8 cellular contexts compared by ENCODE assay signal in genomic region chr7:26199301-26200112, GRCh38. TPM values are rescaled to one million over a fixed set of nuclear protein-coding genes. Genes with fewer than 3 reads are reported as not detected.
A peak's percentile ranks its signal among the peaks of the same experiment; 100 is the strongest.
DNase-seq lines count a peak whose midpoint lies in the region; ATAC-seq, FAIRE-seq and TF ChIP-seq lines count a peak whose summit lies in the region.

No MANE protein-coding gene starts in this region.

- H3K9me3 Mint-ChIP-seq in activated T-cell treated with anti-CD3 and anti-CD28 coated beads, Interleukin-2, amount 50 U/mL, for 24 hours = no peaks in the 10 kb centered on the region
- peaks cover 0 to 17% (median 0%) of the 10 kb centered on the region in 11 donors for H3K9me3 Mint-ChIP-seq in naive thymus-derived CD4-positive, alpha-beta T cell

- no peak for TF ChIP-seq EP300 in esophagus muscularis mucosa (IDR thresholded peaks at IDR 0.05)

- peaks cover 86% of the 10 kb centered on the region for H3K36me3 Mint-ChIP-seq in activated T-cell treated with anti-CD3 and anti-CD28 coated beads, Interleukin-2, amount 50 U/mL, for 24 hours (ENCODE audit: low read depth)
- peaks cover 26 to 60% (median 44%) of the 10 kb centered on the region in 5 donors for H3K36me3 Mint-ChIP-seq in naive thymus-derived CD4-positive, alpha-beta T cell

- intact Hi-C loops in esophagus muscularis mucosa (cut with DNase I) = loop anchor here (5.0 to 10.0 kb wide), 3 partner anchors 663 to 945 kb away; partner anchors contain the start of genes HOXA1, HOXA5, HOXA6 and SKAP2
- intact Hi-C loops in naive thymus-derived CD4-positive, alpha-beta T cell (cut with micrococcal nuclease) = loop anchor here (1.0 to 5.0 kb wide), 18 partner anchors 15 to 1541 kb away; partner anchors contain the start of genes NFE2L3 (in 2 of the 2), TAX1BP1 (in 2 of the 2), CYCS (in 1 of the 2) and HIBADH (in 1 of the 2)

- peaks cover 9 to 32% (median 29%) of the 10 kb centered on the region in 4 donors for H3K36me3 ChIP-seq in esophagus muscularis mucosa
- H3K36me3 ChIP-seq in naive thymus-derived CD4-positive, alpha-beta T cell (ENCODE audit: control insufficient read depth in 2 of 3, insufficient read depth in 3 of 3, low read length in 3 of 3) = peaks cover 20 to 55% (median 28%) of the 10 kb centered on the region in 3 experiments

- POLR2A ChIA-PET in naive thymus-derived CD4-positive, alpha-beta T cell (lab: Charles Lee) = interaction anchor here (0.6 to 13.1 kb wide), 35 partner anchors 8 to 1005 kb away, joined by 3 to 289 read pairs (median 6); partner anchors contain the start of genes NFE2L3 and SNX10

- DNase-seq in GM18507 (ENCODE audit: extremely low spot score, insufficient read length, low read depth) (no peak), NCI-H69 (lab: John Stamatoyannopoulos, UW) (peak; percentile 87), esophagus muscularis mucosa (ENCODE audit: extremely low spot score) (no peak), GM13977 (ENCODE audit: low spot score) (no peak), epidermal melanocyte (ENCODE audit: insufficient read length, low spot score) (no peak)
- DNase-seq in activated T-cell treated with anti-CD3 and anti-CD28 coated beads, Interleukin-2, amount 50 U/mL, for 24 hours = peak; percentile 73
- DNase-seq in naive thymus-derived CD4-positive, alpha-beta T cell = peak in 5 of 9 donors; percentile 26 to 79 (median 64)
- peak in 5 of 6 experiments; percentile 42 to 87 (median 61) for DNase-seq in stimulated activated naive CD4-positive, alpha-beta T cell (lab: John Stamatoyannopoulos, UW)

- CTCF ChIA-PET in naive thymus-derived CD4-positive, alpha-beta T cell (lab: Charles Lee) = interaction anchor here (0.6 to 10.0 kb wide), 13 partner anchors 9 to 1623 kb away, joined by 3 to 177 read pairs (median 4); partner anchors contain the start of gene NFE2L3

- ATAC-seq in naive thymus-derived CD4-positive, alpha-beta T cell = no peak

- no peaks in the 10 kb centered on the region for H3K9me3 ChIP-seq in esophagus muscularis mucosa
- no peaks in the 10 kb centered on the region for H3K9me3 ChIP-seq in naive thymus-derived CD4-positive, alpha-beta T cell (ENCODE audit: control insufficient read depth in 2 of 3, low read length in 3 of 3)

- H3K4me3 ChIP-seq in esophagus muscularis mucosa = peak overlapping the region; percentile 95 to 98 (median 96)
- peak overlapping the region; percentile 99 for H3K4me3 ChIP-seq in naive thymus-derived CD4-positive, alpha-beta T cell (ENCODE audit: low read length)

- no peaks in the 10 kb centered on the region for H3K27me3 Mint-ChIP-seq in activated T-cell treated with anti-CD3 and anti-CD28 coated beads, Interleukin-2, amount 50 U/mL, for 24 hours
- H3K27me3 Mint-ChIP-seq in naive thymus-derived CD4-positive, alpha-beta T cell = peaks cover 0 to 9% (median 0%) of the 10 kb centered on the region in 5 donors

- in situ Hi-C loops in GM13977 (cut with MboI; ENCODE audit: low pct_unique_long_range_greater_than_20kb, low sequenced_read_pairs, unreplicated experiment) = loop anchor here (5.0 to 25.0 kb wide), 3 partner anchors 107 to 312 kb away; no protein-coding TSS in a partner anchor

- TF ChIP-seq POLR2A in esophagus muscularis mucosa (IDR thresholded peaks at IDR 0.05; ENCODE audit: low read depth) = no peak

- H3K27me3 ChIP-seq in esophagus muscularis mucosa = no peaks in the 10 kb centered on the region
- H3K27me3 ChIP-seq in naive thymus-derived CD4-positive, alpha-beta T cell (ENCODE audit: control insufficient read depth in 2 of 2, insufficient read depth in 2 of 2, low read length in 2 of 2) = no peaks in the 10 kb centered on the region

- peaks cover 36% of the 10 kb centered on the region for H3K4me1 Mint-ChIP-seq in activated T-cell treated with anti-CD3 and anti-CD28 coated beads, Interleukin-2, amount 50 U/mL, for 24 hours (ENCODE audit: low read depth)
- peaks cover 37 to 59% (median 50%) of the 10 kb centered on the region in 7 donors for H3K4me1 Mint-ChIP-seq in naive thymus-derived CD4-positive, alpha-beta T cell

- H3K27ac ChIP-seq in esophagus muscularis mucosa (replicated peaks in 1 of 4) = peak overlapping the region; percentile 99 to 100 (median 100)
- H3K27ac ChIP-seq in naive thymus-derived CD4-positive, alpha-beta T cell (ENCODE audit: low read depth, low read length) = peak overlapping the region; percentile 97

- under 1% methylated on average over 37 of the region's 37 CpGs for WGBS in esophagus muscularis mucosa

- peak overlapping the region; percentile 100 for H3K27ac Mint-ChIP-seq in activated T-cell treated with anti-CD3 and anti-CD28 coated beads, Interleukin-2, amount 50 U/mL, for 24 hours
- H3K27ac Mint-ChIP-seq in naive thymus-derived CD4-positive, alpha-beta T cell = peak overlapping the region; percentile 98 to 100 (median 100)

- peak overlapping the region; percentile 100 for H3K4me3 Mint-ChIP-seq in activated T-cell treated with anti-CD3 and anti-CD28 coated beads, Interleukin-2, amount 50 U/mL, for 24 hours
- H3K4me3 Mint-ChIP-seq in naive thymus-derived CD4-positive, alpha-beta T cell = peak overlapping the region; percentile 94 to 100 (median 100)

- H3K4me1 ChIP-seq in esophagus muscularis mucosa = peaks cover 51 to 56% (median 55%) of the 10 kb centered on the region in 4 donors
- peaks cover 29 to 34% of the 10 kb centered on the region in 2 donors for H3K4me1 ChIP-seq in naive thymus-derived CD4-positive, alpha-beta T cell (ENCODE audit: control insufficient read depth in 2 of 2, insufficient read depth in 2 of 2, low read length in 2 of 2)

- peak; percentile 5 for FAIRE-seq in GM18507 (lab: Jason Lieb, UNC)

- TF ChIP-seq CTCF in esophagus muscularis mucosa (IDR thresholded peaks at IDR 0.05) = no peak
- TF ChIP-seq CTCF in GM13977 (IDR thresholded peaks at IDR 0.05; ENCODE audit: extremely low read depth, insufficient read depth, missing control alignments) = no peak

RNA-seq across cellular contexts. Expression of gene HNRNPA2B1, which starts 1.0 kb away (rescaled TPM):
- 100 to 1,000 TPM; 158 to 220 (median 202) TPM for total RNA-seq in esophagus muscularis mucosa
- total RNA-seq in naive thymus-derived CD4-positive, alpha-beta T cell = 100 to 1,000 TPM; 394 to 702 (median 437) TPM
- 100 to 1,000 TPM; 612 to 833 TPM for polyA plus RNA-seq in naive thymus-derived CD4-positive, alpha-beta T cell

RNA-seq across cellular contexts. Expression of gene CBX3, which starts 2.0 kb away (rescaled TPM):
- total RNA-seq in esophagus muscularis mucosa = 10 to 100 TPM; 51.5 to 78.5 (median 60.3) TPM
- total RNA-seq in naive thymus-derived CD4-positive, alpha-beta T cell = 100 to 1,000 TPM; 103 to 214 (median 155) TPM
- polyA plus RNA-seq in naive thymus-derived CD4-positive, alpha-beta T cell = 100 to 1,000 TPM in 1 of 2 donors, 10 to 100 TPM in 1; 86.9 to 111 TPM

RNA-seq across cellular contexts. Expression of gene NFE2L3, which starts 47.5 kb away (rescaled TPM):
- 1 to 10 TPM; 1.5 to 2.7 (median 2.5) TPM for total RNA-seq in esophagus muscularis mucosa
- total RNA-seq in naive thymus-derived CD4-positive, alpha-beta T cell = 10 to 100 TPM in 1 of 5 experiments, 1 to 10 TPM in 4; 1.1 to 49.5 (median 4.5) TPM
- 1 to 10 TPM; 2.6 to 4.8 TPM for polyA plus RNA-seq in naive thymus-derived CD4-positive, alpha-beta T cell

Comparison
In these comparisons a context has a peak if more than half of its experiments do, and no peak if none do; other contexts are left out.
1. DNase-seq: peak in NCI-H69 (single experiment), activated T-cell treated with anti-CD3 and anti-CD28 coated beads, Interleukin-2, amount 50 U/mL, for 24 hours (single experiment), naive thymus-derived CD4-positive, alpha-beta T cell (5 of 9) and stimulated activated naive CD4-positive, alpha-beta T cell (5 of 6); none in GM18507 (single experiment), esophagus muscularis mucosa (single experiment), GM13977 (single experiment) and epidermal melanocyte (single experiment).